3 cellular contexts compared by ENCODE assay signal in genomic region chr19:17236831-17237543, GRCh38.
TF ChIP-seq lines count a peak whose summit lies in the region.

No MANE protein-coding gene starts in this region.

TF ChIP-seq in SK-N-SH, 30 proteins besides CTCF, POLR2A, EP300 and RAD21:
- TF ChIP-seq NRF1 (IDR thresholded peaks at IDR 0.05; ENCODE audit: low read depth, low read length), result no peak
- TF ChIP-seq RXRA (IDR thresholded peaks at IDR 0.05; ENCODE audit: borderline replicate concordance, low read depth), result no peak
- no peak for TF ChIP-seq NFIC (IDR thresholded peaks at IDR 0.05; ENCODE audit: borderline replicate concordance)
- no peak for TF ChIP-seq USF2 (IDR thresholded peaks at IDR 0.05; ENCODE audit: borderline replicate concordance, low read depth, low read length)

TF ChIP-seq in SK-N-SH treated with all-trans-retinoic acid at 6 μM for 48 hours, 23 proteins besides CTCF, POLR2A, EP300 and RAD21:
- TF ChIP-seq SNAI2 (CRISPR knock-in tag; IDR thresholded peaks at IDR 0.05), result no peak
- no peak for TF ChIP-seq PPARA (CRISPR knock-in tag; IDR thresholded peaks at IDR 0.05; ENCODE audit: borderline replicate concordance)
- no peak for TF ChIP-seq POU6F1 (CRISPR knock-in tag; IDR thresholded peaks at IDR 0.05; ENCODE audit: borderline replicate concordance, low read depth)
- TF ChIP-seq TSHZ2 (CRISPR knock-in tag; IDR thresholded peaks at IDR 0.05), result no peak
- TF ChIP-seq, protein P1, sequence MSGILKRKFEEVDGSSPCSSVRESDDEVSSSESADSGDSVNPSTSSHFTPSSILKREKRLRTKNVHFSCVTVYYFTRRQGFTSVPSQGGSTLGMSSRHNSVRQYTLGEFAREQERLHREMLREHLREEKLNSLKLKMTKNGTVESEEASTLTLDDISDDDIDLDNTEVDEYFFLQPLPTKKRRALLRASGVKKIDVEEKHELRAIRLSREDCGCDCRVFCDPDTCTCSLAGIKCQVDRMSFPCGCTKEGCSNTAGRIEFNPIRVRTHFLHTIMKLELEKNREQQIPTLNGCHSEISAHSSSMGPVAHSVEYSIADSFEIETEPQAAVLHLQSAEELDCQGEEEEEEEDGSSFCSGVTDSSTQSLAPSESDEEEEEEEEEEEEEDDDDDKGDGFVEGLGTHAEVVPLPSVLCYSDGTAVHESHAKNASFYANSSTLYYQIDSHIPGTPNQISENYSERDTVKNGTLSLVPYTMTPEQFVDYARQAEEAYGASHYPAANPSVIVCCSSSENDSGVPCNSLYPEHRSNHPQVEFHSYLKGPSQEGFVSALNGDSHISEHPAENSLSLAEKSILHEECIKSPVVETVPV (CRISPR knock-in tag; IDR thresholded peaks at IDR 0.05), result no peak
- no peak for TF ChIP-seq TCF4 (CRISPR knock-in tag; IDR thresholded peaks at IDR 0.05; ENCODE audit: borderline replicate concordance)
- TF ChIP-seq ZFP30 (CRISPR knock-in tag; IDR thresholded peaks at IDR 0.05), result no peak

TF ChIP-seq in IMR-90, 13 proteins besides CTCF, POLR2A, EP300 and RAD21:
- no peak for TF ChIP-seq CEBPB (IDR thresholded peaks at IDR 0.05; ENCODE audit: low read depth, low read length)
- TF ChIP-seq SMC3 (IDR thresholded peaks at IDR 0.05; ENCODE audit: low read depth, low read length), result no peak
- no peak for TF ChIP-seq FOS (IDR thresholded peaks at IDR 0.05; ENCODE audit: low read depth, low read length)
- no peak for TF ChIP-seq USF2 (IDR thresholded peaks at IDR 0.05; ENCODE audit: low read depth, low read length)
- TF ChIP-seq, protein P2, sequence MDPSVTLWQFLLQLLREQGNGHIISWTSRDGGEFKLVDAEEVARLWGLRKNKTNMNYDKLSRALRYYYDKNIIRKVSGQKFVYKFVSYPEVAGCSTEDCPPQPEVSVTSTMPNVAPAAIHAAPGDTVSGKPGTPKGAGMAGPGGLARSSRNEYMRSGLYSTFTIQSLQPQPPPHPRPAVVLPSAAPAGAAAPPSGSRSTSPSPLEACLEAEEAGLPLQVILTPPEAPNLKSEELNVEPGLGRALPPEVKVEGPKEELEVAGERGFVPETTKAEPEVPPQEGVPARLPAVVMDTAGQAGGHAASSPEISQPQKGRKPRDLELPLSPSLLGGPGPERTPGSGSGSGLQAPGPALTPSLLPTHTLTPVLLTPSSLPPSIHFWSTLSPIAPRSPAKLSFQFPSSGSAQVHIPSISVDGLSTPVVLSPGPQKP (IDR thresholded peaks at IDR 0.05; ENCODE audit: borderline replicate concordance, low read depth, low read length), result no peak
- no peak for TF ChIP-seq MAFK (IDR thresholded peaks at IDR 0.05; ENCODE audit: low read depth, low read length)
- TF ChIP-seq MAZ (IDR thresholded peaks at IDR 0.05; ENCODE audit: borderline replicate concordance, low read depth, low read length), result no peak
- no peak for TF ChIP-seq RFX5 (IDR thresholded peaks at IDR 0.05; ENCODE audit: low read depth, low read length)
- no peak for TF ChIP-seq MXI1 (IDR thresholded peaks at IDR 0.05; ENCODE audit: borderline replicate concordance, low read depth, low read length)
- TF ChIP-seq NFE2L2 (IDR thresholded peaks at IDR 0.05; ENCODE audit: low read depth, low read length), result no peak
- no peak for TF ChIP-seq BHLHE40 (IDR thresholded peaks at IDR 0.05; ENCODE audit: low read depth, low read length)
- no peak for TF ChIP-seq CHD1 (IDR thresholded peaks at IDR 0.05; ENCODE audit: low read depth, low read length)
- TF ChIP-seq RCOR1 (IDR thresholded peaks at IDR 0.05; ENCODE audit: insufficient replicate concordance, low read length), result no peak
